ENCODE assay signal across 24 cellular contexts in genomic region chr18:24248359-24248758, GRCh38.
"Had no signal": no experiment of that assay in that cellular context is flagged by ENCODE, and none has a peak within 500 bp of the region (broad histone marks: within the 10 kb centered on the region; RNA-seq: fewer than 3 reads in every experiment).

No MANE protein-coding gene starts in this region.

- H3K9me3 ChIP-seq: colonic mucosa, gastroesophageal sphincter, prostate gland, right lobe of liver, thoracic aorta, transverse colon, vagina had no signal

- H3K36me3 ChIP-seq: colonic mucosa, gastroesophageal sphincter, neural progenitor cell, prostate gland, right lobe of liver, thoracic aorta, transverse colon, vagina had no signal

- H3K4me3 ChIP-seq: colonic mucosa, gastroesophageal sphincter, neural progenitor cell, prostate gland, right lobe of liver, thoracic aorta, transverse colon, vagina had no signal

- H3K4me1 ChIP-seq: colonic mucosa, foreskin keratinocyte, neural progenitor cell, prostate gland, vagina had no signal

- ATAC-seq: esophagus mucosa; foreskin keratinocyte; gastroesophageal sphincter; naive thymus-derived CD4-positive, alpha-beta T cell; right lobe of liver; stimulated activated naive B cell treated with anti-CD40 and anti-IgM and Interleukin-4, amounts not matched to agents 10 μg/mL and 1 μg/mL and 100 μg/mL, for 72 hours had no signal

- H3K27ac ChIP-seq: colonic mucosa, epithelial cell of prostate, foreskin keratinocyte, gastroesophageal sphincter, neural progenitor cell, prostate gland, right lobe of liver, thoracic aorta, transverse colon, vagina had no signal

- H3K27me3 ChIP-seq: colonic mucosa, foreskin keratinocyte, gastroesophageal sphincter, neural progenitor cell, right lobe of liver, transverse colon, vagina had no signal

- DNase-seq: colonic mucosa; effector CD8-positive, alpha-beta T cell; endodermal cell; foreskin keratinocyte; hypothalamus; immature natural killer cell; islet precursor cell; kidney glomerular epithelial cell; mesendoderm; midbrain; naive thymus-derived CD4-positive, alpha-beta T cell; right lobe of liver; small intestine; stimulated activated CD4-positive, alpha-beta T cell treated with anti-CD3 and anti-CD28 coated beads, Interleukin-15, amount 100 ng/mL, for 24 hours; stimulated activated CD4-positive, alpha-beta T cell treated with anti-CD3 and anti-CD28 coated beads, Interleukin-2, amount 100 ng/mL, for 48 hours; stimulated activated naive B cell treated with anti-CD40 and anti-IgM and Interleukin-4, amounts not matched to agents 10 μg/mL and 1 μg/mL and 100 μg/mL, for 72 hours; transverse colon had no signal
